In genomic region chr22:21865041-21865440, GRCh38 we compare ENCODE assay signal across 9 cellular contexts. TPM values are rescaled to one million over a fixed set of nuclear protein-coding genes. Genes with fewer than 3 reads are reported as not detected.
DNase-seq lines count a peak whose midpoint lies in the region; ATAC-seq, FAIRE-seq and TF ChIP-seq lines count a peak whose summit lies in the region.
"Had no signal": no experiment of that assay in that cellular context is flagged by ENCODE, and none has a peak within 500 bp of the region (broad histone marks: within the 10 kb centered on the region; RNA-seq: fewer than 3 reads in every experiment).

No MANE protein-coding gene starts in this region.

- H3K27me3 ChIP-seq in suprapubic skin (no peaks in the 10 kb centered on the region), pancreas (no peaks in the 10 kb centered on the region)
- H3K27me3 ChIP-seq: left lung had no signal

- CTCF ChIA-PET in HEK293 (lab: Yijun Ruan, JAX), result interaction anchor here (0.6 to 1.4 kb wide), 5 partner anchors 12 to 74 kb away, joined by 3 to 9 read pairs (median 3); no protein-coding TSS in a partner anchor

- H3K27me3 Mint-ChIP-seq in activated T-helper 2 cell treated with anti-CD3 and anti-CD28 coated beads, Interferon-gamma antibody, Interleukin-2, Interleukin-4, amounts not matched to agents 10 μg/mL and 5 μg/mL and 100 μg/mL, durations not matched to agents 14 hours and 24 hours and 36 hours (ENCODE audit: low read depth), result peaks cover 2% of the 10 kb centered on the region
- H3K27me3 Mint-ChIP-seq in immature natural killer cell (ENCODE audit: low read depth in 3 of 3), result peaks cover 4 to 20% (median 8%) of the 10 kb centered on the region in 3 donors

- WGBS in suprapubic skin, result 11% methylated on average over 3 of the region's 3 CpGs
- 15 to 16% methylated on average over 3 of the region's 3 CpGs for WGBS in pancreas, 2 donors

- H3K36me3 ChIP-seq in HEK293 (ENCODE audit: control insufficient read depth in 2 of 2, insufficient read depth in 1 of 2, low read length in 2 of 2) (no peaks in the 10 kb centered on the region), suprapubic skin (no peaks in the 10 kb centered on the region), pancreas (no peaks in the 10 kb centered on the region)
- H3K36me3 ChIP-seq: left lung had no signal

- no peak for TF ChIP-seq EP300 in suprapubic skin (IDR thresholded peaks at IDR 0.05)

- H3K4me1 ChIP-seq in HEK293 (ENCODE audit: control insufficient read depth, insufficient read depth, low read length) (peaks cover 6% of the 10 kb centered on the region), suprapubic skin (peaks cover 70% of the 10 kb centered on the region), pancreas (peaks cover 27 to 49% (median 29%) of the 10 kb centered on the region in 3 donors)

- H3K36me3 Mint-ChIP-seq in activated T-helper 2 cell treated with anti-CD3 and anti-CD28 coated beads, Interferon-gamma antibody, Interleukin-2, Interleukin-4, amounts not matched to agents 10 μg/mL and 5 μg/mL and 100 μg/mL, durations not matched to agents 14 hours and 24 hours and 36 hours (ENCODE audit: low read depth), result peaks cover 40% of the 10 kb centered on the region
- H3K36me3 Mint-ChIP-seq in immature natural killer cell, result peaks cover 0 to 5% (median 0%) of the 10 kb centered on the region in 3 donors

- DNase-seq in AG20443 (ENCODE audit: low spot score), result peak; percentile 72
- DNase-seq in activated T-helper 2 cell treated with anti-CD3 and anti-CD28 coated beads, Interferon-gamma antibody, Interleukin-2, Interleukin-4, amounts not matched to agents 10 μg/mL and 5 μg/mL and 100 μg/mL, durations not matched to agents 14 hours and 24 hours and 36 hours (ENCODE audit: low spot score), result no peak
- no peak for DNase-seq in immature natural killer cell
- no peak for DNase-seq in suprapubic skin (ENCODE audit: low spot score in 2 of 2)
- no peak for DNase-seq in pancreas

- no peak for TF ChIP-seq CTCF in HEK293 (tag by site-specific recombination; IDR thresholded peaks at IDR 0.05)
- TF ChIP-seq CTCF in suprapubic skin (IDR thresholded peaks at IDR 0.05), result no peak
- no peak for TF ChIP-seq CTCF in pancreas (IDR thresholded peaks at IDR 0.05)

- FAIRE-seq in pancreas (lab: Jason Lieb, UNC), result no peak

- H3K9me3 ChIP-seq in HEK293 (ENCODE audit: control insufficient read depth, insufficient read depth, low read depth, low read length) (no peaks in the 10 kb centered on the region), suprapubic skin (no peaks in the 10 kb centered on the region), pancreas (no peaks in the 10 kb centered on the region)
- H3K9me3 ChIP-seq: left lung had no signal

- POLR2A ChIA-PET in HEK293 (lab: Yijun Ruan, JAX), result no interaction called here

- no peak for TF ChIP-seq POLR2A in suprapubic skin (IDR thresholded peaks at IDR 0.05)

- H3K4me1 Mint-ChIP-seq in activated T-helper 2 cell treated with anti-CD3 and anti-CD28 coated beads, Interferon-gamma antibody, Interleukin-2, Interleukin-4, amounts not matched to agents 10 μg/mL and 5 μg/mL and 100 μg/mL, durations not matched to agents 14 hours and 24 hours and 36 hours (ENCODE audit: low read depth), result peaks cover 48% of the 10 kb centered on the region
- peaks cover 73 to 82% of the 10 kb centered on the region in 2 donors for H3K4me1 Mint-ChIP-seq in immature natural killer cell

- ATAC-seq in pancreas (no peak), HG02870 (IDR thresholded peaks at IDR 0.05; ENCODE audit: unreplicated experiment) (no peak), GM21381 (IDR thresholded peaks at IDR 0.05; ENCODE audit: unreplicated experiment) (no peak)
- ATAC-seq: left lung had no signal

- peak overlapping the region; percentile 33 for H3K27ac Mint-ChIP-seq in activated T-helper 2 cell treated with anti-CD3 and anti-CD28 coated beads, Interferon-gamma antibody, Interleukin-2, Interleukin-4, amounts not matched to agents 10 μg/mL and 5 μg/mL and 100 μg/mL, durations not matched to agents 14 hours and 24 hours and 36 hours
- H3K27ac Mint-ChIP-seq in immature natural killer cell, result peak overlapping the region in 4 of 6 donors; percentile 57 to 98 (median 66)

- peaks cover 4% of the 10 kb centered on the region for H3K9me3 Mint-ChIP-seq in activated T-helper 2 cell treated with anti-CD3 and anti-CD28 coated beads, Interferon-gamma antibody, Interleukin-2, Interleukin-4, amounts not matched to agents 10 μg/mL and 5 μg/mL and 100 μg/mL, durations not matched to agents 14 hours and 24 hours and 36 hours
- no peaks in the 10 kb centered on the region for H3K9me3 Mint-ChIP-seq in immature natural killer cell

- intact Hi-C loops in activated T-helper 2 cell treated with anti-CD3 and anti-CD28 coated beads, Interferon-gamma antibody, Interleukin-2, Interleukin-4, amounts not matched to agents 10 μg/mL and 5 μg/mL and 100 μg/mL, durations not matched to agents 14 hours and 24 hours and 36 hours (cut with micrococcal nuclease), result loop anchor here (1.0 kb wide), 2 partner anchors 74 to 104 kb away; no protein-coding TSS in a partner anchor
- intact Hi-C loops in pancreas (cut with DNase I), result no loop called here

- no peak overlapping the region for H3K27ac ChIP-seq in HEK293 (ENCODE audit: extremely low read depth, low read depth, low read length)
- no peak overlapping the region for H3K27ac ChIP-seq in suprapubic skin
- no peak overlapping the region for H3K27ac ChIP-seq in pancreas

- H3K4me3 Mint-ChIP-seq in activated T-helper 2 cell treated with anti-CD3 and anti-CD28 coated beads, Interferon-gamma antibody, Interleukin-2, Interleukin-4, amounts not matched to agents 10 μg/mL and 5 μg/mL and 100 μg/mL, durations not matched to agents 14 hours and 24 hours and 36 hours (ENCODE audit: low read depth), result peak overlapping the region; percentile 96
- H3K4me3 Mint-ChIP-seq in immature natural killer cell, result peak overlapping the region; percentile 98 to 99 (median 98)

- H3K4me3 ChIP-seq in HEK293 (ENCODE audit: low read depth, low read length) (peak overlapping the region; percentile 69), suprapubic skin (peak overlapping the region; percentile 76), pancreas (peak overlapping the region in 2 of 4 donors; percentile 88 to 94)

TF ChIP-seq in HEK293, 187 proteins besides CTCF, POLR2A, EP300 and RAD21 (continues in another document):
- TF ChIP-seq ZNF274 (IDR thresholded peaks at IDR 0.05; ENCODE audit: low read length) (no peak), ZNF274 (tag by site-specific recombination; IDR thresholded peaks at IDR 0.05; ENCODE audit: borderline replicate concordance) (no peak), ZNF18 (tag by site-specific recombination; IDR thresholded peaks at IDR 0.05) (peak; percentile 64), PRDM1 (tag by site-specific recombination; IDR thresholded peaks at IDR 0.05) (peak; percentile 85), ZNF660 (tag by site-specific recombination; IDR thresholded peaks at IDR 0.05) (0 out of 2 replicates have a peak, but pooled peaks have one; percentile 14), PRDM10 (tag by site-specific recombination; IDR thresholded peaks at IDR 0.05) (peak; percentile 46; the same call in 1 of the 2 replicates), FEZF1 (tag by site-specific recombination; IDR thresholded peaks at IDR 0.05) (peak; percentile 55), SCRT1 (tag by site-specific recombination; IDR thresholded peaks at IDR 0.05; ENCODE audit: borderline replicate concordance) (0 out of 2 replicates have a peak, but pooled peaks have one; percentile 19), ZFP3 (tag by site-specific recombination; IDR thresholded peaks at IDR 0.05; ENCODE audit: low read depth) (no peak)

RNA-seq across cellular contexts. Expression of gene MAPK1, which starts 2.4 kb away (rescaled TPM):
- total RNA-seq in activated T-helper 2 cell treated with anti-CD3 and anti-CD28 coated beads, Interferon-gamma antibody, Interleukin-2, Interleukin-4, amounts not matched to agents 10 μg/mL and 5 μg/mL and 100 μg/mL, durations not matched to agents 14 hours and 24 hours and 36 hours, result 150 and 153 TPM in 2 replicates
- 100 to 1,000 TPM; 151 to 168 (median 162) TPM for polyA plus RNA-seq in immature natural killer cell
- 10 to 100 TPM; 51.3 to 77.8 (median 66.0) TPM for total RNA-seq in suprapubic skin
- total RNA-seq in pancreas, result 10 to 100 TPM; 50.6 to 85.7 (median 69.7) TPM
- 10 to 100 TPM in 1 of 2 donors, 1 to 10 TPM in 1; 7.0 to 10.9 TPM for polyA plus RNA-seq in pancreas
